ENCODE assay signal across 28 cellular contexts in the genomic region with DNA sequence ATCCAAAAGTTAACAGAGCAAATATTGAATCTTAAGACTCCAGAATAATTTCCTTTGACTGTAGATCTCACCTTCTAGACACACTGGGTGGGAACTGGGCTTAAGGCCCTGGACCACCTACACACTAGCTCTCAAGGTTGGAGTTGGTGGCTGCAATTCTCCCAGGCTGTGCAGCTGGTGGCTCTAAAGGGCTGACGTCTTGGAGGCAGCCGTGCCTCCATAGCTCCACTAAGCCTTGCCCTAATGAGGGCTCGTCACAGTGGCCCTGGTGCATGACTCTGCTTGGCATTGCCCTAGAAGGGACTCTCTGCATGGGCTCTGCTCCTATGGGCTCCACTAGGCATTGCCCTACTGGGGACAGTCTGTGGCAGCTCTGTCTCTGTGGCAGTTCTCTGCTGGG.
"Had no signal": no experiment of that assay in that cellular context is flagged by ENCODE, and none has a peak within 500 bp of the region (broad histone marks: within the 10 kb centered on the region; RNA-seq: fewer than 3 reads in every experiment).

No MANE protein-coding gene starts in this region.

- H3K27me3 ChIP-seq: stomach, suprapubic skin, testis, thyroid gland, tibial artery, tibial nerve, transverse colon, upper lobe of left lung, uterus, vagina had no signal

- H3K9me3 Mint-ChIP-seq: stimulated activated naive B cell treated with anti-CD40 and anti-IgM and Interleukin-4, amounts not matched to agents 10 μg/mL and 1 μg/mL and 100 μg/mL, for 72 hours; stimulated activated naive CD8-positive, alpha-beta T cell treated with anti-CD3 and anti-CD28 coated beads, Interleukin-15, amount 100 ng/mL, for 72 hours had no signal

- H3K4me1 ChIP-seq: stomach, suprapubic skin, testis, thyroid gland, tibial artery, tibial nerve, transverse colon, upper lobe of left lung, uterus, vagina had no signal

- H3K27ac Mint-ChIP-seq: stimulated activated memory B cell treated with anti-CD40 and anti-IgM and Interleukin-4, amounts not matched to agents 10 μg/mL and 1 μg/mL and 100 μg/mL, for 72 hours; stimulated activated naive B cell treated with anti-CD40 and anti-IgM and Interleukin-4, amounts not matched to agents 10 μg/mL and 1 μg/mL and 100 μg/mL, for 72 hours; stimulated activated naive CD8-positive, alpha-beta T cell treated with anti-CD3 and anti-CD28 coated beads, Interleukin-15, amount 100 ng/mL, for 72 hours; stimulated activated naive CD8-positive, alpha-beta T cell treated with anti-CD3 and anti-CD28 coated beads, Interleukin-15, Interleukin-2, amounts not matched to agents 100 ng/mL and 50 ng/mL, for 24 hours; type B pancreatic cell had no signal

- H3K9me3 ChIP-seq: suprapubic skin, testis, thoracic aorta, thyroid gland, tibial artery, transverse colon, upper lobe of left lung, uterus, vagina had no signal

- H3K36me3 ChIP-seq: stomach, suprapubic skin, thoracic aorta, thyroid gland, tibial artery, tibial nerve, transverse colon, upper lobe of left lung, uterus, vagina had no signal

- H3K4me3 ChIP-seq: stomach, suprapubic skin, testis, thoracic aorta, thyroid gland, tibial artery, tibial nerve, transverse colon, upper lobe of left lung, uterus, vagina had no signal

- H3K4me1 Mint-ChIP-seq: stimulated activated memory B cell treated with anti-CD40 and anti-IgM and Interleukin-4, amounts not matched to agents 10 μg/mL and 1 μg/mL and 100 μg/mL, for 72 hours; stimulated activated naive B cell treated with anti-CD40 and anti-IgM and Interleukin-4, amounts not matched to agents 10 μg/mL and 1 μg/mL and 100 μg/mL, for 72 hours; stimulated activated naive CD8-positive, alpha-beta T cell treated with anti-CD3 and anti-CD28 coated beads, Interleukin-15, amount 100 ng/mL, for 72 hours had no signal

- H3K4me3 Mint-ChIP-seq: stimulated activated memory B cell treated with anti-CD40 and anti-IgM and Interleukin-4, amounts not matched to agents 10 μg/mL and 1 μg/mL and 100 μg/mL, for 72 hours; stimulated activated naive B cell treated with anti-CD40 and anti-IgM and Interleukin-4, amounts not matched to agents 10 μg/mL and 1 μg/mL and 100 μg/mL, for 72 hours; stimulated activated naive CD8-positive, alpha-beta T cell treated with anti-CD3 and anti-CD28 coated beads, Interleukin-15, amount 100 ng/mL, for 72 hours; stimulated activated naive CD8-positive, alpha-beta T cell treated with anti-CD3 and anti-CD28 coated beads, Interleukin-15, Interleukin-2, amounts not matched to agents 100 ng/mL and 50 ng/mL, for 24 hours; type B pancreatic cell had no signal

- H3K27ac ChIP-seq: stomach, suprapubic skin, testis, thoracic aorta, thyroid gland, tibial artery, tibial nerve, transverse colon, upper lobe of left lung, uterus, vagina had no signal

- ATAC-seq: stimulated activated memory B cell treated with anti-CD40 and anti-IgM and Interleukin-4, amounts not matched to agents 10 μg/mL and 1 μg/mL and 100 μg/mL, for 72 hours; stimulated activated naive B cell treated with anti-CD40 and anti-IgM and Interleukin-4, amounts not matched to agents 10 μg/mL and 1 μg/mL and 100 μg/mL, for 72 hours; stimulated activated naive CD8-positive, alpha-beta T cell treated with anti-CD3 and anti-CD28 coated beads, Interleukin-15, amount 100 ng/mL, for 72 hours; stimulated activated naive CD8-positive, alpha-beta T cell treated with anti-CD3 and anti-CD28 coated beads, Interleukin-15, Interleukin-2, amounts not matched to agents 100 U/mL and 50 U/mL, for 24 hours had no signal

- FAIRE-seq: urothelium cell line had no signal

- H3K36me3 Mint-ChIP-seq: stimulated activated memory B cell treated with anti-CD40 and anti-IgM and Interleukin-4, amounts not matched to agents 10 μg/mL and 1 μg/mL and 100 μg/mL, for 72 hours; stimulated activated naive B cell treated with anti-CD40 and anti-IgM and Interleukin-4, amounts not matched to agents 10 μg/mL and 1 μg/mL and 100 μg/mL, for 72 hours; type B pancreatic cell had no signal

- DNase-seq: stimulated activated CD4-positive, alpha-beta T cell treated with anti-CD3 and anti-CD28 coated beads, Interleukin-2, amount 100 ng/mL, for 24 hours; stimulated activated CD4-positive, alpha-beta T cell treated with anti-CD3 and anti-CD28 coated beads, Interleukin-2, amount 100 ng/mL, for 48 hours; stimulated activated CD4-positive, alpha-beta T cell treated with anti-CD3 and anti-CD28 coated beads, Interleukin-4, amount 100 ng/mL, for 1 hour; stimulated activated CD4-positive, alpha-beta T cell treated with anti-CD3 and anti-CD28 coated beads, Interleukin-4, amount 100 ng/mL, for 24 hours; stimulated activated CD4-positive, alpha-beta T cell treated with anti-CD3 and anti-CD28 coated beads, Interleukin-4, amount 100 ng/mL, for 4 hours; stimulated activated CD8-positive, alpha-beta memory T cell treated with anti-CD3 and anti-CD28 coated beads, Interleukin-4, amount 100 ng/mL, for 48 hours; stimulated activated naive B cell treated with anti-CD40 and anti-IgM and Interleukin-4, amounts not matched to agents 10 μg/mL and 1 μg/mL and 100 μg/mL, for 72 hours; stimulated activated naive CD4-positive, alpha-beta T cell; stimulated activated naive CD4-positive, alpha-beta T cell treated with Interleukin-2 at 50 U/mL for 16 hours; stimulated activated naive CD8-positive, alpha-beta T cell treated with anti-CD3 and anti-CD28 coated beads, Interleukin-15, amount 100 ng/mL, for 72 hours; stimulated activated naive CD8-positive, alpha-beta T cell treated with anti-CD3 and anti-CD28 coated beads, Interleukin-15, Interleukin-2, amounts not matched to agents 100 U/mL and 50 U/mL, for 24 hours; stomach; substantia nigra; testis; thyroid gland; tibial artery; transverse colon; trophoblast cell; upper lobe of left lung; uterus had no signal
